ENCODE assay signal across 26 cellular contexts in genomic region chr13:102758842-102759241, GRCh38.
"Had no signal": no experiment of that assay in that cellular context is flagged by ENCODE, and none has a peak within 500 bp of the region (broad histone marks: within the 10 kb centered on the region; RNA-seq: fewer than 3 reads in every experiment).

No MANE protein-coding gene starts in this region.

- H3K4me1 ChIP-seq: esophagus squamous epithelium had no signal

- H3K27ac ChIP-seq: brain microvascular endothelial cell, epithelial cell of prostate, esophagus squamous epithelium, WERI-Rb-1 had no signal

- H3K4me3 ChIP-seq: esophagus squamous epithelium had no signal

- ATAC-seq: activated CD4-positive, CD25-positive, alpha-beta regulatory T cell treated with anti-CD3 and anti-CD28 coated beads, Interleukin-2, amount 50 U/mL, for 24 hours; activated CD8-positive, alpha-beta T cell treated with anti-CD3 and anti-CD28 coated beads for 36 hours; activated T-cell treated with anti-CD3 and anti-CD28 coated beads, Interleukin-2, amount 50 U/mL, for 4 hours; activated T-helper 17 cell treated with anti-CD3 and anti-CD28 coated beads, Interleukin-2, amount 50 U/mL, for 72 hours; T-helper 17 cell had no signal

- H3K27me3 ChIP-seq: brain microvascular endothelial cell, esophagus squamous epithelium had no signal

- H3K9me3 ChIP-seq: esophagus squamous epithelium had no signal

- DNase-seq: activated B cell treated with CpG ODN at 0.5 μM for 24 hours; activated CD4-positive, alpha-beta T cell treated with anti-CD3 and anti-CD28 coated beads for 48 hours; activated CD4-positive, alpha-beta T cell treated with anti-CD3 and anti-CD28 coated beads, Interleukin-2, amount 50 U/mL, for 1 hour; activated CD4-positive, alpha-beta T cell treated with anti-CD3 and anti-CD28 coated beads, Interleukin-2, amount 50 U/mL, for 48 hours; activated CD8-positive, alpha-beta memory T cell treated with anti-CD3 and anti-CD28 coated beads for 24 hours; activated CD8-positive, alpha-beta T cell treated with anti-CD3 and anti-CD28 coated beads for 36 hours; activated effector memory CD4-positive, alpha-beta T cell treated with Interleukin-2 at 50 U/mL for 16 hours; activated gamma-delta T cell treated with Interleukin-2 at 50 U/mL for 16 hours; activated naive CD4-positive, alpha-beta T cell treated with anti-CD3 and anti-CD28 coated beads, Interleukin-2, amount 50 U/mL, for 16 hours; activated naive CD4-positive, alpha-beta T cell treated with Interleukin-2 at 50 U/mL for 16 hours; activated T-cell treated with anti-CD3 and anti-CD28 coated beads, Interleukin-2, amount 50 U/mL, for 4 hours; amniotic stem cell; anterior cingulate cortex; brain microvascular endothelial cell; caudate nucleus; cortex of kidney; effector CD8-positive, alpha-beta T cell; esophagus squamous epithelium; foreskin melanocyte; T-helper 1 cell; T-helper 17 cell; T1000; WERI-Rb-1 had no signal

- H3K36me3 ChIP-seq: brain microvascular endothelial cell, esophagus squamous epithelium, WERI-Rb-1 had no signal
